16 cellular contexts compared by ENCODE assay signal in genomic region chr17:49971199-49971847, GRCh38. TPM values are rescaled to one million over a fixed set of nuclear protein-coding genes. Genes with fewer than 3 reads are reported as not detected.
DNase-seq lines count a peak whose midpoint lies in the region; ATAC-seq and TF ChIP-seq lines count a peak whose summit lies in the region.
"Had no signal": no experiment of that assay in that cellular context is flagged by ENCODE, and none has a peak within 500 bp of the region (broad histone marks: within the 10 kb centered on the region; RNA-seq: fewer than 3 reads in every experiment).

No MANE protein-coding gene starts in this region.

- TF ChIP-seq CTCF in H9 (conservative IDR thresholded peaks at IDR 0.05) (no peak), chondrocyte (IDR thresholded peaks at IDR 0.05) (no peak), natural killer cell (IDR thresholded peaks at IDR 0.05) (no peak), body of pancreas (IDR thresholded peaks at IDR 0.05) (no peak)

- ATAC-seq in CD4-positive, CD25-positive, alpha-beta regulatory T cell (ENCODE audit: low read depth in 2 of 2): no peak
- no peak for ATAC-seq in natural killer cell
- ATAC-seq in body of pancreas: no peak
- ATAC-seq in GM18907 (IDR thresholded peaks at IDR 0.05; ENCODE audit: unreplicated experiment): no peak
- ATAC-seq in HG03460 (IDR thresholded peaks at IDR 0.05; ENCODE audit: unreplicated experiment): no peak
- ATAC-seq: foreskin keratinocyte had no signal

- peaks cover 0 to 14% (median 0%) of the 10 kb centered on the region in 7 donors for H3K9me3 Mint-ChIP-seq in CD4-positive, CD25-positive, alpha-beta regulatory T cell
- H3K9me3 Mint-ChIP-seq in H9 (peaks cover 0 to 6% of the 10 kb centered on the region in 2 experiments; a peak in 2 of 5 replicates), chondrocyte (ENCODE audit: low read depth) (no peaks in the 10 kb centered on the region), natural killer cell (no peaks in the 10 kb centered on the region)

- no peak overlapping the region for H4K5ac ChIP-seq in H9 (ENCODE audit: insufficient read length, low read depth, low read length)

- H4K91ac ChIP-seq in H9 (ENCODE audit: insufficient read length, low read depth, low read length): no peak overlapping the region

- H2AK5ac ChIP-seq in H9 (ENCODE audit: insufficient read length, low read length): no peak overlapping the region

- peaks cover 90% of the 10 kb centered on the region for H3K27me3 Mint-ChIP-seq in CD4-positive, CD25-positive, alpha-beta regulatory T cell
- H3K27me3 Mint-ChIP-seq in H9 (ENCODE audit: low read depth): peaks cover 98% of the 10 kb centered on the region
- peaks cover 85% of the 10 kb centered on the region for H3K27me3 Mint-ChIP-seq in chondrocyte (ENCODE audit: low read depth)
- H3K27me3 Mint-ChIP-seq in natural killer cell (ENCODE audit: low read depth in 2 of 2): peaks cover 41 to 75% of the 10 kb centered on the region in 2 donors

- H4K20me1 ChIP-seq in H9 (ENCODE audit: control insufficient read depth, insufficient read depth, insufficient read length): no peaks in the 10 kb centered on the region

- H3K36me3 ChIP-seq in CD4-positive, CD25-positive, alpha-beta regulatory T cell (ENCODE audit: control insufficient read depth, insufficient read depth, low read length): no peaks in the 10 kb centered on the region
- H3K36me3 ChIP-seq in body of pancreas (replicated peaks in 1 of 2; ENCODE audit: insufficient read depth in 1 of 2, low read depth in 2 of 2): no peaks in the 10 kb centered on the region

- peaks cover 0 to 48% (median 15%) of the 10 kb centered on the region in 4 donors for H3K4me1 Mint-ChIP-seq in CD4-positive, CD25-positive, alpha-beta regulatory T cell
- H3K4me1 Mint-ChIP-seq in H9 (peaks cover 30 to 51% of the 10 kb centered on the region in 2 experiments), chondrocyte (ENCODE audit: low read depth) (peaks cover 23% of the 10 kb centered on the region), natural killer cell (peaks cover 20 to 54% of the 10 kb centered on the region in 2 donors)

- peaks cover 42% of the 10 kb centered on the region for H3K27me3 ChIP-seq in CD4-positive, CD25-positive, alpha-beta regulatory T cell (ENCODE audit: control insufficient read depth, insufficient read depth, low read length)
- peaks cover 89% of the 10 kb centered on the region for H3K27me3 ChIP-seq in H9 (ENCODE audit: insufficient read depth, low read length)
- H3K27me3 ChIP-seq in body of pancreas: peaks cover 0 to 31% of the 10 kb centered on the region in 2 donors

- H2BK5ac ChIP-seq in H9 (ENCODE audit: insufficient read length, low read length): no peak overlapping the region

- intact Hi-C loops in natural killer cell (cut with micrococcal nuclease): no loop called here
- intact Hi-C loops in body of pancreas (cut with DNase I): no loop called here

- no peak overlapping the region for H3K56ac ChIP-seq in H9 (ENCODE audit: insufficient read length, low read depth, low read length)

- no peak for TF ChIP-seq POLR2A in body of pancreas (IDR thresholded peaks at IDR 0.05)

- no peak overlapping the region for H3K4ac ChIP-seq in H9 (ENCODE audit: low read depth, low read length)

- H2AFZ ChIP-seq in H9 (ENCODE audit: low read length): no peak overlapping the region

- no peaks in the 10 kb centered on the region for H3K79me2 ChIP-seq in H9 (ENCODE audit: insufficient read depth, low read length)

- DNase-seq in CD4-positive, CD25-positive, alpha-beta regulatory T cell: no peak
- DNase-seq in H9 (no peak), chondrocyte (ENCODE audit: low spot score) (no peak), natural killer cell (no peak), body of pancreas (no peak), NCI-H82 (lab: John Stamatoyannopoulos, UW) (no peak)
- DNase-seq: activated CD4-positive, CD25-positive, alpha-beta regulatory T cell treated with anti-CD3 and anti-CD28 coated beads, Interleukin-2, amount 50 U/mL, for 72 hours; DMS79 treated with DMSO at 0.1 percent for 48 hours; foreskin keratinocyte; IMR-90; NCI-H446; stimulated activated CD4-positive, alpha-beta T cell treated with anti-CD3 and anti-CD28 coated beads, Interleukin-1b, Interleukin-23, amount 100 ng/mL, for 48 hours had no signal

- no peak overlapping the region for H2BK120ac ChIP-seq in H9 (ENCODE audit: low read depth, low read length, poor library complexity, severe bottlenecking)

- H3K36me3 Mint-ChIP-seq in CD4-positive, CD25-positive, alpha-beta regulatory T cell: no peaks in the 10 kb centered on the region
- H3K36me3 Mint-ChIP-seq in H9 (ENCODE audit: insufficient read depth in 1 of 3, low read depth in 3 of 3): no peaks in the 10 kb centered on the region; a peak in 1 of 7 replicates
- no peaks in the 10 kb centered on the region for H3K36me3 Mint-ChIP-seq in chondrocyte (ENCODE audit: low read depth)
- no peaks in the 10 kb centered on the region for H3K36me3 Mint-ChIP-seq in natural killer cell

- H3K27ac ChIP-seq in CD4-positive, CD25-positive, alpha-beta regulatory T cell (ENCODE audit: insufficient read depth, low read length, poor library complexity, severe bottlenecking): no peak overlapping the region
- H3K27ac ChIP-seq in H9 (ENCODE audit: insufficient read length, low read depth, low read length): no peak overlapping the region
- no peak overlapping the region for H3K27ac ChIP-seq in body of pancreas
- H3K27ac ChIP-seq: foreskin keratinocyte had no signal

- no peak overlapping the region for H3K4me3 ChIP-seq in CD4-positive, CD25-positive, alpha-beta regulatory T cell (ENCODE audit: low read depth, low read length)
- no peak overlapping the region for H3K4me3 ChIP-seq in body of pancreas

- no peaks in the 10 kb centered on the region for H3K9me3 ChIP-seq in CD4-positive, CD25-positive, alpha-beta regulatory T cell (ENCODE audit: control insufficient read depth in 2 of 2, low read length in 2 of 2)
- H3K9me3 ChIP-seq in H9 (ENCODE audit: control insufficient read depth, low read depth, low read length): no peaks in the 10 kb centered on the region
- H3K9me3 ChIP-seq in body of pancreas: no peaks in the 10 kb centered on the region

- H2BK15ac ChIP-seq in H9 (ENCODE audit: low read depth, low read length): no peak overlapping the region

- H3K4me1 ChIP-seq in CD4-positive, CD25-positive, alpha-beta regulatory T cell (ENCODE audit: control insufficient read depth, insufficient read depth, low read length, poor library complexity, severe bottlenecking): peaks cover 33% of the 10 kb centered on the region
- H3K4me1 ChIP-seq in H9 (ENCODE audit: insufficient read depth, low read length) (no peaks in the 10 kb centered on the region), body of pancreas (peaks cover 38% of the 10 kb centered on the region)
- H3K4me1 ChIP-seq: foreskin keratinocyte had no signal

- no peak overlapping the region for H3K27ac Mint-ChIP-seq in CD4-positive, CD25-positive, alpha-beta regulatory T cell
- H3K27ac Mint-ChIP-seq in H9 (no peak overlapping the region), chondrocyte (ENCODE audit: unreplicated experiment) (no peak overlapping the region), natural killer cell (peak overlapping the region in 1 of 2 donors; percentile 18)

- no peak overlapping the region for H3K23ac ChIP-seq in H9 (ENCODE audit: insufficient read length, low read depth, low read length)

- no peak overlapping the region for H3K9ac ChIP-seq in H9 (ENCODE audit: extremely low read depth, insufficient read length, low read length)

- H3K79me1 ChIP-seq in H9 (ENCODE audit: insufficient read depth, low read depth, low read length, poor library complexity, severe bottlenecking): no peaks in the 10 kb centered on the region

- WGBS in H9 (ENCODE audit: extremely low coverage, insufficient read length, low lambda C conversion rate): no CpG with 5 or more reads among the region's 35 CpGs
- WGBS in body of pancreas, 2 donors: 22 to 51% methylated on average over 11 to 35 of the region's 35 CpGs

- no peak overlapping the region for H4K8ac ChIP-seq in H9 (replicated peaks; ENCODE audit: insufficient read length, low read depth, low read length)

- no peak overlapping the region for H3T11ph ChIP-seq in H9 (ENCODE audit: low read length)

- no peak overlapping the region for H2BK20ac ChIP-seq in H9 (ENCODE audit: low read depth, low read length, poor library complexity, severe bottlenecking)

- H3K4me2 ChIP-seq in H9 (ENCODE audit: insufficient read depth, insufficient read length, low read length): peak overlapping the region; percentile 6

- no peak overlapping the region for H3K14ac ChIP-seq in H9 (ENCODE audit: insufficient read depth, low read length)

- H3K4me3 Mint-ChIP-seq in CD4-positive, CD25-positive, alpha-beta regulatory T cell: peak overlapping the region in 3 of 4 donors; percentile 88 to 92 (median 88)
- H3K4me3 Mint-ChIP-seq in H9 (peak overlapping the region; percentile 17 to 59), chondrocyte (ENCODE audit: unreplicated experiment) (peak overlapping the region; percentile 40), natural killer cell (peak overlapping the region; percentile 88)

- H3K18ac ChIP-seq in H9 (ENCODE audit: insufficient read length, low read depth, low read length): no peak overlapping the region

- H3K23me2 ChIP-seq in H9 (ENCODE audit: insufficient read length, low read depth, low read length, poor library complexity, severe bottlenecking): peaks cover 15% of the 10 kb centered on the region

- H2BK12ac ChIP-seq in H9 (ENCODE audit: insufficient read length, low read depth, low read length): no peak overlapping the region

RNA-seq across cellular contexts. Expression of gene DLX4, which starts 2.3 kb away (rescaled TPM):
- not detected for total RNA-seq in CD4-positive, CD25-positive, alpha-beta regulatory T cell
- not detected for polyA plus RNA-seq in CD4-positive, CD25-positive, alpha-beta regulatory T cell
- 1.7 and 2.5 TPM in 2 replicates for total RNA-seq in H9 (2021)
- total RNA-seq in chondrocyte: 0.12 TPM in 1 of 3 replicates, not detected in the others
- 1 to 10 TPM in 1 of 3 donors, under 1 TPM in 1, not detected in 1; 0.35 to 1.1 TPM for total RNA-seq in natural killer cell
- not detected for total RNA-seq in body of pancreas
- total RNA-seq: IMR-90, urinary bladder had no signal
- polyA plus RNA-seq: IMR-90 had no signal

RNA-seq across cellular contexts. Expression of gene DLX3, which starts 23.7 kb away (rescaled TPM):
- total RNA-seq in CD4-positive, CD25-positive, alpha-beta regulatory T cell: not detected
- polyA plus RNA-seq in CD4-positive, CD25-positive, alpha-beta regulatory T cell: under 1 TPM in 2 of 4 donors, not detected in 2; 0.06 to 0.09 TPM
- total RNA-seq in H9 (2021) (1.1 and 1.2 TPM in 2 replicates), chondrocyte (0.10 TPM in 1 of 3 replicates, not detected in the others), natural killer cell (not detected), body of pancreas (not detected)
- total RNA-seq: IMR-90, renal cortical epithelial cell, urinary bladder had no signal
- polyA plus RNA-seq: IMR-90 had no signal

Comparison
In these comparisons a context has a peak if more than half of its experiments do, and no peak if none do; other contexts are left out.
1. H3K4me3 Mint-ChIP-seq: peak in every context shown above with its lines; median percentile 88 in CD4-positive, CD25-positive, alpha-beta regulatory T cell; 88 in natural killer cell; 40 in chondrocyte; 38 in H9.